12 cellular contexts compared by ENCODE assay signal in genomic region chr1:223717123-223717522, GRCh38. TPM values are rescaled to one million over a fixed set of nuclear protein-coding genes. Genes with fewer than 3 reads are reported as not detected.
DNase-seq lines count a peak whose midpoint lies in the region; ATAC-seq and TF ChIP-seq lines count a peak whose summit lies in the region.
"Had no signal": no experiment of that assay in that cellular context is flagged by ENCODE, and none has a peak within 500 bp of the region (broad histone marks: within the 10 kb centered on the region; RNA-seq: fewer than 3 reads in every experiment).

No MANE protein-coding gene starts in this region.

- POLR2A ChIA-PET in CD4-positive, alpha-beta memory T cell (lab: Charles Lee; ENCODE audit: partially characterized antibody), result interaction anchor here (1.0 to 4.7 kb wide), 10 partner anchors 10 to 1004 kb away, joined by 3 to 62 read pairs (median 4); partner anchors contain the start of genes AIDA, BROX and TP53BP2

- H3K27me3 ChIP-seq in CD4-positive, alpha-beta memory T cell (ENCODE audit: insufficient read depth, low read length), result no peaks in the 10 kb centered on the region
- H3K27me3 ChIP-seq in Loucy (ENCODE audit: insufficient read depth, low read length, poor library complexity, severe bottlenecking), result no peaks in the 10 kb centered on the region
- no peaks in the 10 kb centered on the region for H3K27me3 ChIP-seq in colonic mucosa
- H3K27me3 ChIP-seq: ovary, thyroid gland had no signal

- no peak for DNase-seq in CD4-positive, alpha-beta memory T cell
- DNase-seq in colonic mucosa (no peak), natural killer cell (no peak), cerebellar cortex (ENCODE audit: low spot score) (no peak)
- DNase-seq: NCI-H1048, NCI-H748 treated with DMSO at 0.1 percent for 48 hours, ovary, thyroid gland had no signal

- intact Hi-C loops in CD4-positive, alpha-beta memory T cell (cut with micrococcal nuclease), result no loop called here
- intact Hi-C loops in colonic mucosa (cut with DNase I), result no loop called here
- intact Hi-C loops in natural killer cell (cut with micrococcal nuclease), result loop anchor here (5.0 kb wide), 1 partner anchor 130 kb away; the partner anchor contains the start of gene TP53BP2

- H3K27ac Mint-ChIP-seq in CD4-positive, alpha-beta memory T cell, result peak overlapping the region; percentile 85 to 98 (median 96)
- H3K27ac Mint-ChIP-seq in natural killer cell, result peak overlapping the region; percentile 92 to 94

- H3K4me3 Mint-ChIP-seq in CD4-positive, alpha-beta memory T cell, result peak overlapping the region; percentile 39 to 87 (median 82)
- H3K4me3 Mint-ChIP-seq in natural killer cell, result peak overlapping the region; percentile 74

- H3K4me1 ChIP-seq in CD4-positive, alpha-beta memory T cell (ENCODE audit: insufficient read depth, low read length), result peaks cover 87% of the 10 kb centered on the region
- H3K4me1 ChIP-seq in Loucy (ENCODE audit: insufficient read depth, low read length, poor library complexity, severe bottlenecking) (peaks cover 32% of the 10 kb centered on the region), colonic mucosa (peaks cover 45% of the 10 kb centered on the region)

- ATAC-seq in natural killer cell (no peak), HG03378 (IDR thresholded peaks at IDR 0.05; ENCODE audit: unreplicated experiment) (no peak), GM18867 (IDR thresholded peaks at IDR 0.05; ENCODE audit: unreplicated experiment) (no peak)
- ATAC-seq in activated CD4-positive, CD25-positive, alpha-beta regulatory T cell treated with anti-CD3 and anti-CD28 coated beads, Interleukin-2, amount 50 U/mL, for 24 hours, result no peak

- CTCF ChIA-PET in CD4-positive, alpha-beta memory T cell (lab: Charles Lee; ENCODE audit: partially characterized antibody), result interaction anchor here (1.0 to 17.3 kb wide), 5 partner anchors 9 to 31 kb away, joined by 4 to 233 read pairs (median 4); no protein-coding TSS in a partner anchor

- peak overlapping the region in 1 of 2 donors; percentile 29 for H3K4me3 ChIP-seq in CD4-positive, alpha-beta memory T cell (ENCODE audit: low read length in 2 of 2)
- no peak overlapping the region for H3K4me3 ChIP-seq in Loucy (ENCODE audit: low read length, poor library complexity, severe bottlenecking)
- H3K4me3 ChIP-seq in colonic mucosa, result no peak overlapping the region
- H3K4me3 ChIP-seq: ovary, thyroid gland had no signal

- H3K27ac ChIP-seq in CD4-positive, alpha-beta memory T cell (ENCODE audit: low read depth, low read length), result peak overlapping the region; percentile 79
- H3K27ac ChIP-seq in colonic mucosa, result peak overlapping the region; percentile 51
- H3K27ac ChIP-seq: ovary had no signal

- H3K79me2 ChIP-seq in Loucy (ENCODE audit: insufficient read depth, low read length), result no peaks in the 10 kb centered on the region

- H3K4me1 Mint-ChIP-seq in CD4-positive, alpha-beta memory T cell, result peaks cover 62 to 89% (median 78%) of the 10 kb centered on the region in 4 donors
- H3K4me1 Mint-ChIP-seq in natural killer cell, result peaks cover 71 to 80% of the 10 kb centered on the region in 2 donors

- no peaks in the 10 kb centered on the region for H3K9me3 Mint-ChIP-seq in CD4-positive, alpha-beta memory T cell
- no peaks in the 10 kb centered on the region for H3K9me3 Mint-ChIP-seq in natural killer cell

- no peak overlapping the region for H2AFZ ChIP-seq in Loucy (ENCODE audit: low read length)

- H3K27me3 Mint-ChIP-seq in CD4-positive, alpha-beta memory T cell, result no peaks in the 10 kb centered on the region
- no peaks in the 10 kb centered on the region for H3K27me3 Mint-ChIP-seq in natural killer cell (ENCODE audit: low read depth in 2 of 2)

- no peaks in the 10 kb centered on the region for H4K20me1 ChIP-seq in Loucy (ENCODE audit: insufficient read depth, low read length, poor library complexity, severe bottlenecking)

- peaks cover 46 to 53% of the 10 kb centered on the region in 2 donors for H3K36me3 Mint-ChIP-seq in CD4-positive, alpha-beta memory T cell
- H3K36me3 Mint-ChIP-seq in natural killer cell, result peaks cover 10% of the 10 kb centered on the region

- no peaks in the 10 kb centered on the region for H3K9me3 ChIP-seq in CD4-positive, alpha-beta memory T cell (ENCODE audit: control insufficient read depth in 1 of 2, low read length in 2 of 2)
- H3K9me3 ChIP-seq in Loucy (ENCODE audit: insufficient read depth, low read depth, low read length) (no peaks in the 10 kb centered on the region), colonic mucosa (no peaks in the 10 kb centered on the region)
- H3K9me3 ChIP-seq: ovary, thyroid gland had no signal

- TF ChIP-seq CTCF in Loucy (conservative IDR thresholded peaks at IDR 0.05; ENCODE audit: low read length) (no peak), colonic mucosa (IDR thresholded peaks at IDR 0.05) (no peak), natural killer cell (IDR thresholded peaks at IDR 0.05) (no peak)

- peak overlapping the region; percentile 27 for H3K4me2 ChIP-seq in Loucy (ENCODE audit: low read depth, low read length, poor library complexity, severe bottlenecking)

- H3K9me2 ChIP-seq in Loucy (replicated peaks; ENCODE audit: low read depth, low read length), result no peaks in the 10 kb centered on the region

- H3K36me3 ChIP-seq in CD4-positive, alpha-beta memory T cell (ENCODE audit: insufficient read depth, low read length), result peaks cover 37% of the 10 kb centered on the region
- H3K36me3 ChIP-seq in Loucy (ENCODE audit: insufficient read depth, low read length) (no peaks in the 10 kb centered on the region), colonic mucosa (no peaks in the 10 kb centered on the region)
- H3K36me3 ChIP-seq: ovary had no signal

- H3F3A ChIP-seq in Loucy (ENCODE audit: low read depth), result no peaks in the 10 kb centered on the region

- no peak overlapping the region for H3K9ac ChIP-seq in Loucy (ENCODE audit: low read depth, low read length, poor library complexity, severe bottlenecking)
- H3K9ac ChIP-seq in colonic mucosa (ENCODE audit: low read depth in 2 of 2, low read length in 2 of 2), result peak overlapping the region in 1 of 2 donors; percentile 98

RNA-seq across cellular contexts. Expression of gene CAPN2, which starts 4.8 kb away (rescaled TPM):
- total RNA-seq in CD4-positive, alpha-beta memory T cell, result 100 to 1,000 TPM; 178 to 180 TPM
- 100 to 1,000 TPM; 146 to 231 TPM for polyA plus RNA-seq in CD4-positive, alpha-beta memory T cell
- 100 to 1,000 TPM; 197 to 323 TPM for total RNA-seq in colonic mucosa
- 100 to 1,000 TPM; 228 to 275 (median 236) TPM for total RNA-seq in natural killer cell

RNA-seq across cellular contexts. Expression of gene CAPN8, which starts 51.6 kb away (rescaled TPM):
- under 1 TPM; 0.32 to 0.55 TPM for total RNA-seq in CD4-positive, alpha-beta memory T cell
- under 1 TPM in 1 of 2 donors, not detected in 1; 0.33 TPM for polyA plus RNA-seq in CD4-positive, alpha-beta memory T cell
- total RNA-seq in colonic mucosa (100 to 1,000 TPM in 1 of 2 donors, 10 to 100 TPM in 1; 52.6 to 102 TPM), natural killer cell (1 to 10 TPM in 1 of 3 donors, under 1 TPM in 2; 0.18 to 6.7 (median 0.84) TPM)

Comparison
In these comparisons a context has a peak if more than half of its experiments do, and no peak if none do; other contexts are left out.
1. RNA of gene CAPN8, which starts 51.6 kb away (total RNA-seq): 52.6 to 102 TPM in colonic mucosa; 0.18 to 6.7 TPM in natural killer cell and 0.32 to 0.55 TPM in CD4-positive, alpha-beta memory T cell; every median in the first group is over 4 times any median in the second.